ENCODE assay signal across 40 cellular contexts in genomic region chr4:140483445-140483844, GRCh38. TPM values are rescaled to one million over a fixed set of nuclear protein-coding genes. Genes with fewer than 3 reads are reported as not detected.
"Had no signal": no experiment of that assay in that cellular context is flagged by ENCODE, and none has a peak within 500 bp of the region (broad histone marks: within the 10 kb centered on the region; RNA-seq: fewer than 3 reads in every experiment).

No MANE protein-coding gene starts in this region.

- H3K27me3 ChIP-seq: adrenal gland, ascending aorta, body of pancreas, brain microvascular endothelial cell, breast epithelium had no signal

- FAIRE-seq: astrocyte, bronchial epithelial cell had no signal

- H3K27ac ChIP-seq: adrenal gland, ascending aorta, body of pancreas, brain microvascular endothelial cell, breast epithelium, cardiac muscle cell had no signal

- H3K4me3 ChIP-seq: adrenal gland, ascending aorta, body of pancreas, breast epithelium, cardiac muscle cell had no signal

- ATAC-seq: activated naive CD4-positive, alpha-beta T cell treated with anti-CD3 and anti-CD28 coated beads, Interleukin-2, amount 50 U/mL, for 72 hours; activated naive CD8-positive, alpha-beta T cell treated with anti-CD3 and anti-CD28 coated beads, Interleukin-2, amount 50 U/mL, for 24 hours; activated T-cell treated with anti-CD3 and anti-CD28 coated beads, Interleukin-2, amount 50 U/mL, for 4 hours; activated T-cell treated with anti-CD3 and anti-CD28 coated beads, Interleukin-2, amount 50 U/mL, for 72 hours; activated T-helper 17 cell treated with anti-CD3 and anti-CD28 coated beads, Interleukin-2, amount 50 U/mL, for 72 hours; body of pancreas had no signal

- H3K36me3 ChIP-seq: adrenal gland, ascending aorta, brain microvascular endothelial cell, breast epithelium, cardiac muscle cell had no signal

- DNase-seq: activated effector memory CD4-positive, alpha-beta T cell treated with anti-CD3 and anti-CD28 coated beads, Interleukin-2, amount 50 U/mL, for 16 hours; activated effector memory CD4-positive, alpha-beta T cell treated with Interleukin-2 at 50 U/mL for 16 hours; activated gamma-delta T cell; activated gamma-delta T cell treated with Interleukin-2 at 50 U/mL for 16 hours; activated naive CD4-positive, alpha-beta T cell; activated naive CD4-positive, alpha-beta T cell treated with anti-CD3 and anti-CD28 coated beads for 36 hours; activated naive CD4-positive, alpha-beta T cell treated with anti-CD3 and anti-CD28 coated beads, Interleukin-2, amount 10 ng/mL, durations not matched to agents 7 days and 5 days; activated naive CD4-positive, alpha-beta T cell treated with anti-CD3 and anti-CD28 coated beads, Interleukin-2, amount 50 U/mL, for 16 hours; activated naive CD4-positive, alpha-beta T cell treated with Interleukin-2 at 50 U/mL for 16 hours; activated naive CD8-positive, alpha-beta T cell treated with anti-CD3 and anti-CD28 coated beads for 36 hours; activated naive CD8-positive, alpha-beta T cell treated with anti-CD3 and anti-CD28 coated beads, Interleukin-2, amount 10 ng/mL, durations not matched to agents 7 days and 5 days; activated naive CD8-positive, alpha-beta T cell treated with anti-CD3 and anti-CD28 coated beads, Interleukin-2, amount 50 U/mL, for 24 hours; activated T-cell treated with anti-CD3 and anti-CD28 coated beads, Interleukin-2, amount 50 U/mL, for 1 hour; activated T-cell treated with anti-CD3 and anti-CD28 coated beads, Interleukin-2, amount 50 U/mL, for 24 hours; activated T-cell treated with anti-CD3 and anti-CD28 coated beads, Interleukin-2, amount 50 U/mL, for 4 hours; activated T-cell treated with anti-CD3 and anti-CD28 coated beads, Interleukin-2, amount 50 U/mL, for 48 hours; activated T-cell treated with anti-CD3 and anti-CD28 coated beads, Interleukin-2, amount 50 U/mL, for 72 hours; adrenal gland; amniotic stem cell; amygdala; anterior cingulate cortex; aorta; body of pancreas; brain microvascular endothelial cell; caudate nucleus; central memory CD4-positive, alpha-beta T cell; cerebellar nuclear complex had no signal

- H3K4me1 ChIP-seq: adrenal gland, ascending aorta, body of pancreas, breast epithelium had no signal

- H3K9me3 ChIP-seq: adrenal gland, breast epithelium had no signal

RNA-seq across cellular contexts. Expression of gene MGAT4D, which starts 14.6 kb away (rescaled TPM):
- total RNA-seq: activated naive CD4-positive, alpha-beta T cell treated with anti-CD3 and anti-CD28 coated beads for 36 hours; activated naive CD4-positive, alpha-beta T cell treated with anti-CD3 and anti-CD28 coated beads, Interleukin-2, amount 50 U/mL, for 72 hours; activated naive CD8-positive, alpha-beta T cell treated with anti-CD3 and anti-CD28 coated beads for 36 hours; activated naive CD8-positive, alpha-beta T cell treated with anti-CD3 and anti-CD28 coated beads, Interleukin-2, amount 10 ng/mL, durations not matched to agents 7 days and 5 days; activated T-cell treated with anti-CD3 and anti-CD28 coated beads, Interleukin-2, amount 50 U/mL, for 4 hours; activated T-cell treated with anti-CD3 and anti-CD28 coated beads, Interleukin-2, amount 50 U/mL, for 72 hours; activated T-helper 1 cell treated with anti-CD3 and anti-CD28 coated beads, Interleukin-12 subunit alpha, Interleukin-12 subunit beta, Interleukin-2, Interleukin-4 antibody, amounts not matched to agents 30 ng/mL and 10 ng/mL and 1 ng/mL, durations not matched to agents 14 hours and 24 hours and 36 hours; activated T-helper 17 cell treated with anti-CD3 and anti-CD28 coated beads, Interleukin-2, amount 50 U/mL, for 72 hours; activated T-helper 2 cell treated with anti-CD3 and anti-CD28 coated beads, Interferon-gamma antibody, Interleukin-2, Interleukin-4, amounts not matched to agents 10 μg/mL and 5 μg/mL and 100 μg/mL, durations not matched to agents 14 hours and 24 hours and 36 hours; adrenal gland; aorta; ascending aorta; astrocyte; body of pancreas; breast epithelium; bronchial epithelial cell; cardiac muscle cell; cardiac septum; cerebellum; chondrocyte had no signal
- polyA plus RNA-seq: adipose tissue, adrenal gland, aorta, cardiac muscle cell had no signal

RNA-seq across cellular contexts. Expression of gene CLGN, which starts 56.0 kb away (rescaled TPM):
- total RNA-seq: activated naive CD4-positive, alpha-beta T cell treated with anti-CD3 and anti-CD28 coated beads, Interleukin-2, amount 50 U/mL, for 72 hours; activated naive CD8-positive, alpha-beta T cell treated with anti-CD3 and anti-CD28 coated beads, Interleukin-2, amount 10 ng/mL, durations not matched to agents 7 days and 5 days; activated T-cell treated with anti-CD3 and anti-CD28 coated beads, Interleukin-2, amount 50 U/mL, for 4 hours; activated T-helper 1 cell treated with anti-CD3 and anti-CD28 coated beads, Interleukin-12 subunit alpha, Interleukin-12 subunit beta, Interleukin-2, Interleukin-4 antibody, amounts not matched to agents 30 ng/mL and 10 ng/mL and 1 ng/mL, durations not matched to agents 14 hours and 24 hours and 36 hours; ascending aorta had no signal
- polyA plus RNA-seq: aorta had no signal
